13 cellular contexts compared by ENCODE assay signal in genomic region chr17:10120749-10121148, GRCh38.
DNase-seq lines count a peak whose midpoint lies in the region; ATAC-seq and TF ChIP-seq lines count a peak whose summit lies in the region.
"Had no signal": no experiment of that assay in that cellular context is flagged by ENCODE, and none has a peak within 500 bp of the region (broad histone marks: within the 10 kb centered on the region; RNA-seq: fewer than 3 reads in every experiment).

No MANE protein-coding gene starts in this region.

- intact Hi-C loops in natural killer cell (cut with micrococcal nuclease), result no loop called here

- no peaks in the 10 kb centered on the region for H3K27me3 Mint-ChIP-seq in natural killer cell (ENCODE audit: low read depth in 2 of 2)

- peak overlapping the region; percentile 99 to 100 for H3K27ac Mint-ChIP-seq in natural killer cell

- H3K4me1 Mint-ChIP-seq in natural killer cell, result peaks cover 62 to 84% of the 10 kb centered on the region in 2 donors

- peak; percentile 13 to 23 for DNase-seq in AML-193 (lab: John Stamatoyannopoulos, UW)
- peak; percentile 17 for DNase-seq in ELF-1 (ENCODE audit: low read depth, low spot score)
- peak; percentile 12 for DNase-seq in activated gamma-delta T cell treated with anti-CD3 and anti-CD28 coated beads, Interleukin-2, amount 50 U/mL, for 16 hours (ENCODE audit: low read depth)
- no peak for DNase-seq in natural killer cell
- DNase-seq in mesenteric fat pad (ENCODE audit: low spot score), result no peak
- DNase-seq in omental fat pad (ENCODE audit: low spot score), result no peak
- no peak for DNase-seq in NCI-H2107 (lab: John Stamatoyannopoulos, UW)
- DNase-seq: activated CD8-positive, alpha-beta memory T cell treated with anti-CD3 and anti-CD28 coated beads, Interleukin-2, amount 50 U/mL, for 4 hours; mammary epithelial cell; NCI-H345; occipital lobe; trophoblast cell had no signal

- TF ChIP-seq CTCF in natural killer cell (IDR thresholded peaks at IDR 0.05) (no peak), omental fat pad (IDR thresholded peaks at IDR 0.05) (no peak)

- peak overlapping the region; percentile 83 for H3K4me3 Mint-ChIP-seq in natural killer cell

- H3K36me3 Mint-ChIP-seq in natural killer cell, result no peaks in the 10 kb centered on the region

- no peaks in the 10 kb centered on the region for H3K9me3 Mint-ChIP-seq in natural killer cell

- ATAC-seq in natural killer cell (no peak), omental fat pad (ENCODE audit: low FRiP score) (no peak), GM21367 (IDR thresholded peaks at IDR 0.05; ENCODE audit: unreplicated experiment) (no peak)

Comparison
In these comparisons a context has a peak if more than half of its experiments do, and no peak if none do; other contexts are left out.
1. DNase-seq: peak in AML-193 (2 of 2), ELF-1 (single experiment) and activated gamma-delta T cell treated with anti-CD3 and anti-CD28 coated beads, Interleukin-2, amount 50 U/mL, for 16 hours (single experiment); none in natural killer cell (single experiment), mesenteric fat pad (single experiment), omental fat pad (single experiment) and NCI-H2107 (single experiment).